19 cellular contexts compared by ENCODE assay signal in genomic region chr22:33746501-33746928, GRCh38.
"Had no signal": no experiment of that assay in that cellular context is flagged by ENCODE, and none has a peak within 500 bp of the region (broad histone marks: within the 10 kb centered on the region; RNA-seq: fewer than 3 reads in every experiment).

No MANE protein-coding gene starts in this region.

- H3K4me3 Mint-ChIP-seq: activated CD4-positive, alpha-beta T cell treated with anti-CD3 and anti-CD28 coated beads, Interleukin-2, amount 10 ng/mL, durations not matched to agents 7 days and 5 days; activated CD8-positive, alpha-beta T cell treated with anti-CD3 and anti-CD28 coated beads, Interleukin-2, amount 10 ng/mL, durations not matched to agents 7 days and 5 days; activated naive CD4-positive, alpha-beta T cell treated with anti-CD3 and anti-CD28 coated beads, Interleukin-2, amount 50 U/mL, for 24 hours; activated T-cell treated with anti-CD3 and anti-CD28 coated beads, Interleukin-2, amount 50 U/mL, for 24 hours; stimulated activated effector memory CD8-positive, alpha-beta T cell treated with anti-CD3 and anti-CD28 coated beads, Interleukin-12 subunit alpha, Interleukin-12 subunit beta, amount 100 ng/mL, for 72 hours; T-helper 1 cell treated with Interleukin-12 subunit alpha and Interleukin-12 subunit beta and Interleukin-4 antibody, amounts not matched to agents 30 μg/mL and 1 μg/mL, for 36 hours had no signal

- H3K27ac Mint-ChIP-seq: activated CD4-positive, alpha-beta T cell treated with anti-CD3 and anti-CD28 coated beads, Interleukin-2, amount 10 ng/mL, durations not matched to agents 7 days and 5 days; activated CD8-positive, alpha-beta T cell treated with anti-CD3 and anti-CD28 coated beads, Interleukin-2, amount 10 ng/mL, durations not matched to agents 7 days and 5 days; activated naive CD4-positive, alpha-beta T cell treated with anti-CD3 and anti-CD28 coated beads, Interleukin-2, amount 50 U/mL, for 24 hours; activated T-cell treated with anti-CD3 and anti-CD28 coated beads, Interleukin-2, amount 50 U/mL, for 24 hours; stimulated activated effector memory CD8-positive, alpha-beta T cell treated with anti-CD3 and anti-CD28 coated beads, Interleukin-12 subunit alpha, Interleukin-12 subunit beta, amount 100 ng/mL, for 72 hours; T-helper 1 cell treated with Interleukin-12 subunit alpha and Interleukin-12 subunit beta and Interleukin-4 antibody, amounts not matched to agents 30 μg/mL and 1 μg/mL, for 36 hours had no signal

- H3K27ac ChIP-seq: ascending aorta, breast epithelium, gastrocnemius medialis, prostate gland, thyroid gland had no signal

- H3K36me3 ChIP-seq: ascending aorta, breast epithelium, gastrocnemius medialis, prostate gland, thyroid gland had no signal

- H3K4me1 Mint-ChIP-seq: activated CD4-positive, alpha-beta T cell treated with anti-CD3 and anti-CD28 coated beads, Interleukin-2, amount 10 ng/mL, durations not matched to agents 7 days and 5 days; activated naive CD4-positive, alpha-beta T cell treated with anti-CD3 and anti-CD28 coated beads, Interleukin-2, amount 50 U/mL, for 24 hours; stimulated activated effector memory CD8-positive, alpha-beta T cell treated with anti-CD3 and anti-CD28 coated beads, Interleukin-12 subunit alpha, Interleukin-12 subunit beta, amount 100 ng/mL, for 72 hours had no signal

- H3K4me3 ChIP-seq: ascending aorta, breast epithelium, gastrocnemius medialis, prostate gland, thyroid gland had no signal

- H3K36me3 Mint-ChIP-seq: activated naive CD4-positive, alpha-beta T cell treated with anti-CD3 and anti-CD28 coated beads, Interleukin-2, amount 50 U/mL, for 24 hours; stimulated activated effector memory CD8-positive, alpha-beta T cell treated with anti-CD3 and anti-CD28 coated beads, Interleukin-12 subunit alpha, Interleukin-12 subunit beta, amount 100 ng/mL, for 72 hours had no signal

- H3K27me3 ChIP-seq: ascending aorta, breast epithelium, gastrocnemius medialis, thyroid gland had no signal

- DNase-seq: activated CD4-positive, alpha-beta T cell treated with anti-CD3 and anti-CD28 coated beads, Interleukin-2, amount 10 ng/mL, durations not matched to agents 7 days and 5 days; activated CD8-positive, alpha-beta T cell treated with anti-CD3 and anti-CD28 coated beads, Interleukin-2, amount 10 ng/mL, durations not matched to agents 7 days and 5 days; activated effector memory CD4-positive, alpha-beta T cell treated with anti-CD3 and anti-CD28 coated beads, Interleukin-2, amount 50 U/mL, for 16 hours; activated T-cell treated with anti-CD3 and anti-CD28 coated beads, Interleukin-2, amount 50 U/mL, for 24 hours; cortex of kidney; effector CD4-positive, alpha-beta T cell; gastrocnemius medialis; head of caudate nucleus; kidney; midbrain; stimulated activated CD4-positive, alpha-beta T cell treated with anti-CD3 and anti-CD28 coated beads, Interleukin-4, amount 100 ng/mL, for 24 hours; thyroid gland had no signal

- H3K9me3 ChIP-seq: ascending aorta, breast epithelium, gastrocnemius medialis, prostate gland, thyroid gland had no signal

- H3K4me1 ChIP-seq: ascending aorta, breast epithelium, prostate gland had no signal

- ATAC-seq: activated CD8-positive, alpha-beta T cell treated with anti-CD3 and anti-CD28 coated beads, Interleukin-2, amount 10 ng/mL, durations not matched to agents 7 days and 5 days; gastrocnemius medialis; sciatic nerve; stimulated activated effector memory CD8-positive, alpha-beta T cell treated with anti-CD3 and anti-CD28 coated beads, Interleukin-12 subunit alpha, Interleukin-12 subunit beta, amount 100 ng/mL, for 72 hours had no signal

- H3K27me3 Mint-ChIP-seq: activated CD4-positive, alpha-beta T cell treated with anti-CD3 and anti-CD28 coated beads, Interleukin-2, amount 10 ng/mL, durations not matched to agents 7 days and 5 days; activated naive CD4-positive, alpha-beta T cell treated with anti-CD3 and anti-CD28 coated beads, Interleukin-2, amount 50 U/mL, for 24 hours; activated T-cell treated with anti-CD3 and anti-CD28 coated beads, Interleukin-2, amount 50 U/mL, for 24 hours had no signal
